In the genomic region with DNA sequence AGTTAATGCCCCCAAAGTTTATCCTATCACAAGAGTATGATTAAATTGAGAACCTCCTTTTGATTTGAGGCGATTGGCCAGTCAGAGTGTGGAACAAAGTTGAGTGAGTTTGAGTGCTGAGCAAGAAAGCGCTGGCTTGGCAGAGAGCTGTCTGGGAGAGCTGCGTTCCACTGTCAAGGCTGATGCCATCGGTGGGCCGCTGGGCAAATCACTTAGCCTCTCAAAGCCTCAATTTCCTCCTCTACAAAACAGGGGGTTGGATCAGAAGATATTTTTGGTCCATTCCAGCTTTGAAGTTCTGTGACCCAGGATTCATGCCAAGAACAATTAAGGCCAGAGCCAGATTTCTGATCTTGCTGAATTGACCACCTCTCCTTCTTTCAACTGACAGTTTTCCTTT, we compare ENCODE assay signal across 18 cellular contexts.
DNase-seq lines count a peak whose midpoint lies in the region; ATAC-seq and TF ChIP-seq lines count a peak whose summit lies in the region.
"Had no signal": no experiment of that assay in that cellular context is flagged by ENCODE, and none has a peak within 500 bp of the region (broad histone marks: within the 10 kb centered on the region; RNA-seq: fewer than 3 reads in every experiment).

No MANE protein-coding gene starts in this region.

- H3K4me3 ChIP-seq in ACC112 (ENCODE audit: low read depth, low read length), result peak overlapping the region; percentile 58
- no peak overlapping the region for H3K4me3 ChIP-seq in KMS-11 (IDR thresholded peaks at IDR 0.05; ENCODE audit: insufficient read depth, low read depth, low read length)
- H3K4me3 ChIP-seq: HAP-1, K562, Peyer's patch had no signal

- H3K4me1 ChIP-seq in ACC112 (ENCODE audit: control insufficient read depth, insufficient read depth, low read length, unreplicated experiment), result peaks cover 6% of the 10 kb centered on the region
- H3K4me1 ChIP-seq in KMS-11 (ENCODE audit: low read depth, poor library complexity, severe bottlenecking), result no peaks in the 10 kb centered on the region
- H3K4me1 ChIP-seq: BE2C, HAP-1, Peyer's patch had no signal

- H3K79me2 ChIP-seq in ACC112 (ENCODE audit: control insufficient read depth, insufficient read depth, low read length, unreplicated experiment), result no peaks in the 10 kb centered on the region
- H3K79me2 ChIP-seq in KMS-11 (ENCODE audit: insufficient read depth, low read depth), result no peaks in the 10 kb centered on the region

- H3K27me3 ChIP-seq in ACC112 (ENCODE audit: insufficient read depth, low read length) (peaks cover 2% of the 10 kb centered on the region), KMS-11 (ENCODE audit: insufficient read depth, low read depth) (no peaks in the 10 kb centered on the region)
- H3K27me3 ChIP-seq: BE2C, Peyer's patch had no signal

- intact Hi-C loops in sciatic nerve (cut with DNase I), result loop anchor here (5.0 kb wide), 1 partner anchor 1501 kb away; no protein-coding TSS in a partner anchor

- H4K20me1 ChIP-seq in KMS-11 (ENCODE audit: insufficient read depth), result no peaks in the 10 kb centered on the region

- H3K36me3 ChIP-seq in ACC112 (ENCODE audit: insufficient read depth, low read length), result no peaks in the 10 kb centered on the region
- no peaks in the 10 kb centered on the region for H3K36me3 ChIP-seq in KMS-11 (ENCODE audit: insufficient read depth)
- H3K36me3 ChIP-seq: BE2C, HAP-1, Peyer's patch had no signal

- peak; percentile 34 for DNase-seq in dermis blood vessel endothelial cell
- no peak for DNase-seq in sciatic nerve (ENCODE audit: low spot score)
- DNase-seq in HK-2 (ENCODE audit: unreplicated experiment), result no peak
- no peak for DNase-seq in SKM-1 treated with dmso at 0.1 percent for 144 hours (lab: John Stamatoyannopoulos, UW; ENCODE audit: unreplicated experiment)
- DNase-seq: ACHN; BE2C; CD8-positive, alpha-beta T cell; DND-41; GDM1; NCI-H1105; NCI-H187; SIG-M5 had no signal

- H2AFZ ChIP-seq in ACC112 (ENCODE audit: low read length, unreplicated experiment), result peak overlapping the region; percentile 67
- peak overlapping the region; percentile 15; the same call in 1 of the 2 replicates for H2AFZ ChIP-seq in KMS-11 (ENCODE audit: low read depth)

- no peak overlapping the region for H3K9ac ChIP-seq in KMS-11

- no peak overlapping the region; the same call in 1 of the 2 replicates for H3K4me2 ChIP-seq in KMS-11

- peak; percentile 33 for ATAC-seq in sciatic nerve
- ATAC-seq in SK-N-SH treated with all-trans-retinoic acid at 6 μM for 48 hours, result no peak
- ATAC-seq: CD8-positive, alpha-beta T cell had no signal

- TF ChIP-seq CTCF in KMS-11 (conservative IDR thresholded peaks at IDR 0.05; ENCODE audit: low read depth, low read length), result no peak

- H3K27ac ChIP-seq in ACC112 (ENCODE audit: low read depth, low read length) (no peak overlapping the region), KMS-11 (no peak overlapping the region)
- H3K27ac ChIP-seq: Peyer's patch had no signal

TF ChIP-seq in SK-N-SH treated with all-trans-retinoic acid at 6 μM for 48 hours, 23 proteins besides CTCF, POLR2A, EP300 and RAD21:
- TF ChIP-seq ESRRG (CRISPR knock-in tag; IDR thresholded peaks at IDR 0.05) (no peak), ISL1 (CRISPR knock-in tag; IDR thresholded peaks at IDR 0.05) (no peak), SNAI2 (CRISPR knock-in tag; IDR thresholded peaks at IDR 0.05) (no peak)
